14 cellular contexts compared by ENCODE assay signal in the genomic region with DNA sequence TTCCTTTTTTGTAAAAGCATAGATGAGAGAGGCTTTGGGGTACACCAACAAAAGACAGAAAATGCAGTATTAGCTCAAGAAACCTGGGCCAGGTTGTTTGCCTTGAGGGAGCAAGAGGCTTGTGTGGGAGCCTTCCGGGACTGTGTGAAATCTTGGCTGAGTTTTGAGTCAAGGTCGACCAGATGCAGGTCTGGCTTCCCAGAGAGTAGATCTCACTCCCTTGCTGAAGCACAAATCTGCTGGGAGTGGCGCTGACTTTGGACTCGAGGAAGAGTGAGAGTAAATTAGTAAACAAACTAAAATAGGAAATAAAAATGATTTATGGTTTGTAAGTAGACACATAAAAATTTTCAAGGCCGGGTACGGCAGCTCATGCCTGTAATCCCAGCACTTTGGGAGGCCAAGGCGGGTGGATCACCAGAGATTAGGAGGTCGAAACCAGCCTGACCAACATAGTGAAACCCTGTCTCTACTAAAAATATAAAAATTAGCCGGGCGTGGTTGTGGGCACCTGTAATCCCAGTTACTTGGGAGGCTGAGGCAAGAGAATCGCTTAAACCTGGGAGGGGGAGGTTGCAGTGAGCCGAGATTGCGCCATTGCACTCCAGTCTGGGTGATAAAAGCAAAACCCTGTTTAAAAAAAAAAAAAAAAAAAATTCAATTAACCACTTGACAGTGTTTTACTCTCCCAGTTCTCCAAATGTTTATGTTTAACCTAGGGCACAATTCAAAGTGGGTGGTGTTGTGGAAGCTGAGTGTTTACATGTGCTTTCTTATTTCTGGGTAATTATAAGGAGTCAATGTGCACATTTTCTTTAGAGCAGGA. TPM values are rescaled to one million over a fixed set of nuclear protein-coding genes. Genes with fewer than 3 reads are reported as not detected.
"Had no signal": no experiment of that assay in that cellular context is flagged by ENCODE, and none has a peak within 500 bp of the region (broad histone marks: within the 10 kb centered on the region; RNA-seq: fewer than 3 reads in every experiment).

No MANE protein-coding gene starts in this region.

- H3K36me3 Mint-ChIP-seq: activated CD4-positive, alpha-beta memory T cell treated with anti-CD3 and anti-CD28 coated beads for 36 hours; activated CD8-positive, alpha-beta memory T cell treated with anti-CD3 and anti-CD28 coated beads, Interleukin-2, amount 10 ng/mL, durations not matched to agents 7 days and 5 days; activated naive CD4-positive, alpha-beta T cell treated with anti-CD3 and anti-CD28 coated beads, Interleukin-2, amount 10 ng/mL, durations not matched to agents 7 days and 5 days had no signal

- H3K27me3 Mint-ChIP-seq: activated CD4-positive, alpha-beta memory T cell treated with anti-CD3 and anti-CD28 coated beads for 36 hours had no signal

- H3K27ac ChIP-seq: cardiac muscle cell, spleen, WERI-Rb-1 had no signal

- DNase-seq: activated CD4-positive, alpha-beta memory T cell treated with anti-CD3 and anti-CD28 coated beads for 36 hours; activated CD8-positive, alpha-beta memory T cell treated with anti-CD3 and anti-CD28 coated beads, Interleukin-2, amount 10 ng/mL, durations not matched to agents 7 days and 5 days; activated naive CD4-positive, alpha-beta T cell treated with anti-CD3 and anti-CD28 coated beads, Interleukin-2, amount 10 ng/mL, durations not matched to agents 7 days and 5 days; activated T-cell treated with anti-CD3 and anti-CD28 coated beads, Interleukin-2, amount 50 U/mL, for 1 hour; hippocampal formation; kidney; left ventricle myocardium superior; mesendoderm; spleen; WERI-Rb-1 had no signal

- H3K4me1 Mint-ChIP-seq: activated naive CD4-positive, alpha-beta T cell treated with anti-CD3 and anti-CD28 coated beads, Interleukin-2, amount 10 ng/mL, durations not matched to agents 7 days and 5 days had no signal

- H3K36me3 ChIP-seq: cardiac muscle cell, spleen, WERI-Rb-1 had no signal

- H3K27ac Mint-ChIP-seq: activated CD4-positive, alpha-beta memory T cell treated with anti-CD3 and anti-CD28 coated beads for 36 hours; activated CD8-positive, alpha-beta memory T cell treated with anti-CD3 and anti-CD28 coated beads, Interleukin-2, amount 10 ng/mL, durations not matched to agents 7 days and 5 days; activated naive CD4-positive, alpha-beta T cell treated with anti-CD3 and anti-CD28 coated beads, Interleukin-2, amount 10 ng/mL, durations not matched to agents 7 days and 5 days; stimulated activated naive CD8-positive, alpha-beta T cell treated with anti-CD3 and anti-CD28 coated beads, Interleukin-15, Interleukin-2, amounts not matched to agents 100 ng/mL and 50 ng/mL, for 24 hours had no signal

- H3K4me3 ChIP-seq: cardiac muscle cell, spleen had no signal

- H3K27me3 ChIP-seq: cardiac muscle cell, spleen had no signal

- H3K9me3 Mint-ChIP-seq: activated CD4-positive, alpha-beta memory T cell treated with anti-CD3 and anti-CD28 coated beads for 36 hours; activated naive CD4-positive, alpha-beta T cell treated with anti-CD3 and anti-CD28 coated beads, Interleukin-2, amount 10 ng/mL, durations not matched to agents 7 days and 5 days; stimulated activated naive CD8-positive, alpha-beta T cell treated with anti-CD3 and anti-CD28 coated beads, Interleukin-15, Interleukin-2, amounts not matched to agents 100 ng/mL and 50 ng/mL, for 24 hours had no signal

- ATAC-seq: activated CD8-positive, alpha-beta memory T cell treated with anti-CD3 and anti-CD28 coated beads, Interleukin-2, amount 10 ng/mL, durations not matched to agents 7 days and 5 days; esophagus mucosa; left ventricle myocardium superior; sciatic nerve had no signal

- H3K4me3 Mint-ChIP-seq: activated CD4-positive, alpha-beta memory T cell treated with anti-CD3 and anti-CD28 coated beads for 36 hours; activated CD8-positive, alpha-beta memory T cell treated with anti-CD3 and anti-CD28 coated beads, Interleukin-2, amount 10 ng/mL, durations not matched to agents 7 days and 5 days; activated naive CD4-positive, alpha-beta T cell treated with anti-CD3 and anti-CD28 coated beads, Interleukin-2, amount 10 ng/mL, durations not matched to agents 7 days and 5 days; stimulated activated naive CD8-positive, alpha-beta T cell treated with anti-CD3 and anti-CD28 coated beads, Interleukin-15, Interleukin-2, amounts not matched to agents 100 ng/mL and 50 ng/mL, for 24 hours had no signal

- H3K9me3 ChIP-seq: spleen had no signal

RNA-seq across cellular contexts. Expression of a gene that starts 27.7 kb away (rescaled TPM):
- total RNA-seq: activated CD4-positive, alpha-beta memory T cell treated with anti-CD3 and anti-CD28 coated beads for 36 hours; activated CD8-positive, alpha-beta memory T cell treated with anti-CD3 and anti-CD28 coated beads, Interleukin-2, amount 10 ng/mL, durations not matched to agents 7 days and 5 days had no signal
